In genomic region chr1:169259816-169260215, GRCh38 we compare ENCODE assay signal across 28 cellular contexts.
"Had no signal": no experiment of that assay in that cellular context is flagged by ENCODE, and none has a peak within 500 bp of the region (broad histone marks: within the 10 kb centered on the region; RNA-seq: fewer than 3 reads in every experiment).

No MANE protein-coding gene starts in this region.

- ATAC-seq: activated CD8-positive, alpha-beta T cell treated with anti-CD3 and anti-CD28 coated beads for 36 hours; activated T-cell treated with anti-CD3 and anti-CD28 coated beads, Interleukin-2, amount 50 U/mL, for 4 hours; activated T-helper 17 cell treated with anti-CD3 and anti-CD28 coated beads, Interleukin-2, amount 50 U/mL, for 72 hours; left lobe of liver; stimulated activated naive B cell treated with anti-CD40 and anti-IgM and Interleukin-4, amounts not matched to agents 10 μg/mL and 1 μg/mL and 100 μg/mL, for 72 hours had no signal

- H3K27ac ChIP-seq: lower lobe of right lung, neural progenitor cell, parathyroid adenoma, right atrium auricular region, stomach, thyroid gland had no signal

- H3K4me1 ChIP-seq: lower lobe of right lung, parathyroid adenoma, right atrium auricular region, stomach, thyroid gland had no signal

- H3K4me3 ChIP-seq: lower lobe of right lung, neural progenitor cell, right atrium auricular region, smooth muscle cell, stomach, thyroid gland had no signal

- H3K9me3 ChIP-seq: thyroid gland had no signal

- DNase-seq: activated B cell treated with CpG ODN at 0.5 μM for 24 hours; activated CD4-positive, alpha-beta T cell treated with anti-CD3 and anti-CD28 coated beads, Interleukin-2, amount 50 U/mL, for 1 hour; activated CD8-positive, alpha-beta T cell treated with anti-CD3 and anti-CD28 coated beads for 36 hours; activated gamma-delta T cell treated with Interleukin-2 at 50 U/mL for 16 hours; activated naive CD4-positive, alpha-beta T cell treated with anti-CD3 and anti-CD28 coated beads, Interleukin-2, amount 50 U/mL, for 16 hours; activated T-cell treated with anti-CD3 and anti-CD28 coated beads, Interleukin-2, amount 50 U/mL, for 4 hours; amniotic stem cell; caudate nucleus; cortex of kidney; head of caudate nucleus; hypothalamus; lower lobe of right lung; mesenchymal stem cell; natural killer cell; occipital lobe; stimulated activated CD4-positive, alpha-beta T cell treated with anti-CD3 and anti-CD28 coated beads, Interleukin-1b, Interleukin-23, amount 100 ng/mL, for 48 hours; stimulated activated CD4-positive, alpha-beta T cell treated with anti-CD3 and anti-CD28 coated beads, Interleukin-4, amount 100 ng/mL, for 4 hours; stimulated activated CD8-positive, alpha-beta memory T cell treated with anti-CD3 and anti-CD28 coated beads, Interleukin-4, amount 100 ng/mL, for 48 hours; stimulated activated naive B cell treated with anti-CD40 and anti-IgM and Interleukin-4, amounts not matched to agents 10 μg/mL and 1 μg/mL and 100 μg/mL, for 72 hours; stomach; T1000; thyroid gland had no signal

- H3K27me3 ChIP-seq: neural progenitor cell, right atrium auricular region, stomach, thyroid gland had no signal

- H3K36me3 ChIP-seq: lower lobe of right lung, neural progenitor cell, right atrium auricular region, stomach, thyroid gland had no signal
